Comparison of ENCODE assay signal across 23 cellular contexts in the genomic region with DNA sequence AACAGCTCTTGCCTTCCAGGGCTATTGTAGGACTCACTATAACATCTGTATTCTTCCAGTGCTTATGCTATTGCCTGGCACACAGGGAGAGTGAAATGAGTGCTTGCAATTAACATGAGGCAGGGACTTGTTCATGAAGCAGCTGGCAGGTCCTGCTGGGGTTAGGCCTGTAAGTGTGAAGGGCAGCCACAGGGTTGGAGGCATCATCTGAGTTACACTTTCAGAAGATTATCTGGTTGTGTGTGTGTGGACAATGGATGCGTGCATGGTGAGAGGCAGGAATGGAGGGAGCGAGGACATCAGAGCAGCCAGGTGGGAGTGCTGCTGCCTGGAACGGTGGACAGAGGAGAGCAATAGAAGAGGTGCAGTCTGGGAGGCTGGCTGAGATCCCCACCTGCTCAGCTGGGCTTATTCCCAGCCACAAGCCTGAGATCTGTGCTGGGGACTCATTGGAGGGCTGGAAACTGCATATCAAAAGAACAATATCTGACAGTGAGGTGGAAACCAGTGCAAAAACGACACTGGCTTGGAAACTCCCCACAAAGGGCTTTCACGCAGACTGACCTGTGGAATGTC. TPM values are rescaled to one million over a fixed set of nuclear protein-coding genes. Genes with fewer than 3 reads are reported as not detected.
DNase-seq lines count a peak whose midpoint lies in the region; ATAC-seq lines count a peak whose summit lies in the region.
"Had no signal": no experiment of that assay in that cellular context is flagged by ENCODE, and none has a peak within 500 bp of the region (broad histone marks: within the 10 kb centered on the region; RNA-seq: fewer than 3 reads in every experiment).

No MANE protein-coding gene starts in this region.

- ATAC-seq in HG02642 (IDR thresholded peaks at IDR 0.05; ENCODE audit: poor library complexity, unreplicated experiment): no peak
- ATAC-seq: HepG2, K562, Panc1 had no signal

- DNase-seq in activated effector memory CD4-positive, alpha-beta T cell treated with anti-CD3 and anti-CD28 coated beads, Interleukin-2, amount 50 U/mL, for 16 hours: peak; percentile 59
- DNase-seq in activated effector memory CD4-positive, alpha-beta T cell treated with Interleukin-2 at 50 U/mL for 16 hours: no peak
- DNase-seq in islet precursor cell (peak; percentile 37), posterior vena cava (ENCODE audit: low spot score) (peak; percentile 24), glomerular visceral epithelial cell (ENCODE audit: extremely low spot score) (no peak), SK-N-DZ (ENCODE audit: low spot score) (no peak), iPS-NIHi11 (ENCODE audit: low spot score) (no peak)
- DNase-seq: GDM1, H7, MG63, NCI-H1048, NCI-H1417 treated with DMSO at 0.1 percent for 48 hours, NCI-H187, NCI-H69, SJCRH30 had no signal

- intact Hi-C loops in posterior vena cava (cut with DNase I): no loop called here

RNA-seq across cellular contexts. Expression of a gene that starts 17.9 kb away (rescaled TPM):
- not detected for total RNA-seq in posterior vena cava
- 0.12 and 0.32 TPM in 2 replicates for polyA plus RNA-seq in SK-N-DZ (2014; cell fraction: cytosol; rRNA removed)
- polyA plus RNA-seq in SK-N-DZ (2014; cell fraction: nucleus; rRNA removed): 0.08 and 0.30 TPM in 2 replicates
- total RNA-seq: NCI-H460 had no signal

RNA-seq across cellular contexts. Expression of a gene that starts 18.0 kb away (rescaled TPM):
- total RNA-seq in posterior vena cava: not detected
- not detected in 2 replicates for polyA plus RNA-seq in SK-N-DZ (2014; cell fraction: cytosol; rRNA removed)
- polyA plus RNA-seq in SK-N-DZ (2014; cell fraction: nucleus; rRNA removed): not detected in 2 replicates
- total RNA-seq: Daoy, H7, HepG2, K562, LHCN-M2, NCI-H460, SJCRH30 had no signal
- polyA plus RNA-seq: HepG2, K562 had no signal

RNA-seq across cellular contexts. Expression of a gene that starts 43.9 kb away (rescaled TPM):
- total RNA-seq in posterior vena cava: not detected
- not detected in 2 replicates for polyA plus RNA-seq in SK-N-DZ (2014; cell fraction: cytosol; rRNA removed)
- not detected in 2 replicates for polyA plus RNA-seq in SK-N-DZ (2014; cell fraction: nucleus; rRNA removed)
- total RNA-seq: Daoy, H7, HepG2, HT-29, LHCN-M2, NCI-H460, SJCRH30 had no signal
- polyA plus RNA-seq: HepG2 had no signal

Comparison
In these comparisons a context has a peak if more than half of its experiments do, and no peak if none do; other contexts are left out.
1. DNase-seq: peak in activated effector memory CD4-positive, alpha-beta T cell treated with anti-CD3 and anti-CD28 coated beads, Interleukin-2, amount 50 U/mL, for 16 hours (single experiment), islet precursor cell (single experiment) and posterior vena cava (single experiment); none in activated effector memory CD4-positive, alpha-beta T cell treated with Interleukin-2 at 50 U/mL for 16 hours (single experiment), glomerular visceral epithelial cell (single experiment), SK-N-DZ (single experiment) and iPS-NIHi11 (single experiment).